35 cellular contexts compared by ENCODE assay signal in genomic region chr10:111773950-111774349, GRCh38.
"Had no signal": no experiment of that assay in that cellular context is flagged by ENCODE, and none has a peak within 500 bp of the region (broad histone marks: within the 10 kb centered on the region; RNA-seq: fewer than 3 reads in every experiment).

No MANE protein-coding gene starts in this region.

- H3K36me3 ChIP-seq: MG63 had no signal

- DNase-seq: Karpas-422, Kasumi-1, MG63, MM.1S, MV-4-11, NCI-H1048, NCI-H1092, NCI-H1092 treated with DMSO at 0.1 percent for 48 hours, NCI-H1105, NCI-H1105 treated with DMSO at 0.1 percent for 48 hours, NCI-H1417, NCI-H1417 treated with DMSO at 0.1 percent for 48 hours, NCI-H1436, NCI-H1436 treated with DMSO at 0.1 percent for 48 hours, NCI-H146, NCI-H1694, NCI-H1694 treated with DMSO at 0.1 percent for 48 hours, NCI-H187, NCI-H187 treated with DMSO at 0.1 percent for 48 hours, NCI-H1930, NCI-H2029, NCI-H2029 treated with DMSO at 0.1 percent for 48 hours, NCI-H2081, NCI-H2081 treated with DMSO at 0.1 percent for 48 hours, NCI-H2107, NCI-H2171, NCI-H2171 treated with DMSO at 0.1 percent for 48 hours, NCI-H2227 treated with DMSO at 0.1 percent for 48 hours, NCI-H226, NCI-H345, NCI-H446, NCI-H446 treated with DMSO at 0.1 percent for 48 hours, NCI-H510A, NCI-H510A treated with DMSO at 0.1 percent for 48 hours had no signal

- H3K9ac ChIP-seq: KMS-11 had no signal

- H3K27ac ChIP-seq: KMS-11 had no signal

- H3K9me3 ChIP-seq: MG63 had no signal

- H3K4me3 ChIP-seq: MG63 had no signal

- H3K4me2 ChIP-seq: KMS-11 had no signal

- H3K27me3 ChIP-seq: MG63 had no signal
